ENCODE assay signal across 6 cellular contexts in genomic region chr17:75876190-75876937, GRCh38. TPM values are rescaled to one million over a fixed set of nuclear protein-coding genes. Genes with fewer than 3 reads are reported as not detected.
A peak's percentile ranks its signal among the peaks of the same experiment; 100 is the strongest.
DNase-seq lines count a peak whose midpoint lies in the region; ATAC-seq and TF ChIP-seq lines count a peak whose summit lies in the region.

No MANE protein-coding gene starts in this region.

- H3K4me1 ChIP-seq in HUES48 (ENCODE audit: control insufficient read depth, insufficient read depth, low read length) (peaks cover 11% of the 10 kb centered on the region; the same call in 1 of the 2 replicates), heart right ventricle (peaks cover 33 to 65% (median 55%) of the 10 kb centered on the region in 9 donors)

- peak in 2 of 9 donors; percentile 19 to 24 for TF ChIP-seq CTCF in heart right ventricle (IDR thresholded peaks at IDR 0.05)

- H3K9me3 ChIP-seq in HUES48 (ENCODE audit: control insufficient read depth, insufficient read depth, low read length) (no peaks in the 10 kb centered on the region), heart right ventricle (no peaks in the 10 kb centered on the region)

- ATAC-seq in heart right ventricle, result peak in 6 of 8 donors; percentile 0 to 12 (median 5)

- intact Hi-C loops in heart right ventricle (cut with DNase I), result loop anchor here in 5 of 10 donors (2.0 to 10.0 kb wide), 5 partner anchors 92 to 102 kb away; partner anchors contain the start of gene UNK (in 2 of the 5)

- CTCF ChIA-PET in HEK293T (lab: Yijun Ruan, JAX), result interaction anchor here (1.0 to 1.7 kb wide), 2 partner anchors 15 to 204 kb away, joined by 3 to 6 read pairs; no protein-coding TSS in a partner anchor

- POLR2A ChIA-PET in HEK293T (lab: Yijun Ruan, JAX), result interaction anchor here (1.0 to 4.4 kb wide), 3 partner anchors 20 to 92 kb away, joined by 3 to 26 read pairs (median 8); partner anchors contain the start of genes TRIM65, UNK and WBP2

- 22 to 28% methylated on average over 26 of the region's 26 CpGs for WGBS in heart right ventricle, 2 donors

- H3K4me3 ChIP-seq in HUES48 (ENCODE audit: low read depth, low read length), result peak overlapping the region; percentile 73; the same call in 1 of the 2 replicates
- H3K4me3 ChIP-seq in heart right ventricle, result peak overlapping the region; percentile 58 to 87 (median 72)

- H3K9ac ChIP-seq in HUES48 (ENCODE audit: low read depth, low read length), result no peak overlapping the region

- peaks cover 29% of the 10 kb centered on the region for H3K27me3 ChIP-seq in HUES48 (ENCODE audit: control insufficient read depth, insufficient read depth, low read length)
- H3K27me3 ChIP-seq in heart right ventricle, result peaks cover 0 to 18% (median 0%) of the 10 kb centered on the region in 7 donors

- H3K36me3 ChIP-seq in HUES48 (ENCODE audit: control insufficient read depth, insufficient read depth, low read length), result no peaks in the 10 kb centered on the region
- H3K36me3 ChIP-seq in heart right ventricle, result peaks cover 0 to 30% (median 10%) of the 10 kb centered on the region in 9 donors

- H3K27ac ChIP-seq in HUES48 (ENCODE audit: low read depth, low read length) (peak overlapping the region; percentile 68), heart right ventricle (peak overlapping the region; percentile 77 to 100 (median 96))

- peak; percentile 62 to 64 for DNase-seq in activated CD8-positive, alpha-beta memory T cell treated with anti-CD3 and anti-CD28 coated beads for 1 hour (ENCODE audit: extremely low read depth in 1 of 2, low read depth in 1 of 2)
- DNase-seq in heart right ventricle (no peak), HEK293T (ENCODE audit: extremely low spot score) (no peak), GF-D8 (lab: John Stamatoyannopoulos, UW) (no peak)
- peak; percentile 47 for DNase-seq in stimulated activated CD8-positive, alpha-beta memory T cell treated with anti-CD3 and anti-CD28 coated beads, Interleukin-4, amount 100 ng/mL, for 24 hours (ENCODE audit: low read depth)

TF ChIP-seq in HEK293T, 16 proteins besides CTCF, POLR2A, EP300 and RAD21:
- TF ChIP-seq L3MBTL2 (conservative IDR thresholded peaks at IDR 0.05) (no peak), SP1 (IDR thresholded peaks at IDR 0.05) (no peak), BHLHE40 (IDR thresholded peaks at IDR 0.05; ENCODE audit: borderline replicate concordance) (no peak), HDGF (IDR thresholded peaks at IDR 0.05; ENCODE audit: borderline replicate concordance) (no peak), CTBP1 (IDR thresholded peaks at IDR 0.05; ENCODE audit: borderline replicate concordance) (no peak), NFRKB (IDR thresholded peaks at IDR 0.05) (no peak), FOXA1 (IDR thresholded peaks at IDR 0.05) (no peak), FOXM1 (IDR thresholded peaks at IDR 0.05; ENCODE audit: borderline replicate concordance) (no peak), TARDBP (IDR thresholded peaks at IDR 0.05) (no peak), ELF4 (IDR thresholded peaks at IDR 0.05) (no peak), ZNF384 (IDR thresholded peaks at IDR 0.05) (no peak)

RNA-seq across cellular contexts. Expression of gene TRIM47, which starts 2.0 kb away (rescaled TPM):
- total RNA-seq in heart right ventricle, result 10 to 100 TPM in 9 of 10 donors, 1 to 10 TPM in 1; 9.3 to 53.1 (median 21.5) TPM
- 10 to 100 TPM; 22.4 to 48.7 TPM for polyA plus RNA-seq in heart right ventricle

RNA-seq across cellular contexts. Expression of gene TRIM65, which starts 20.4 kb away (rescaled TPM):
- total RNA-seq in heart right ventricle, result 10 to 100 TPM in 1 of 10 donors, 1 to 10 TPM in 9; 5.1 to 12.7 (median 8.9) TPM
- polyA plus RNA-seq in heart right ventricle, result 10 to 100 TPM in 1 of 2 donors, 1 to 10 TPM in 1; 5.6 to 16.7 TPM

RNA-seq across cellular contexts. Expression of gene WBP2, which starts 21.2 kb away (rescaled TPM):
- total RNA-seq in heart right ventricle, result 100 to 1,000 TPM; 130 to 210 (median 173) TPM
- 100 to 1,000 TPM; 155 to 205 TPM for polyA plus RNA-seq in heart right ventricle

RNA-seq across cellular contexts. Expression of gene MRPL38, which starts 28.3 kb away (rescaled TPM):
- total RNA-seq in heart right ventricle, result 100 to 1,000 TPM in 4 of 10 donors, 10 to 100 TPM in 6; 89.6 to 144 (median 96.5) TPM
- polyA plus RNA-seq in heart right ventricle, result 100 to 1,000 TPM in 1 of 2 donors, 10 to 100 TPM in 1; 86.0 to 160 TPM

RNA-seq across cellular contexts. Expression of gene UNC13D, which starts 32.2 kb away (rescaled TPM):
- total RNA-seq in heart right ventricle, result 10 to 100 TPM in 3 of 10 donors, 1 to 10 TPM in 7; 5.5 to 20.7 (median 8.5) TPM
- polyA plus RNA-seq in heart right ventricle, result 10 to 100 TPM in 1 of 2 donors, 1 to 10 TPM in 1; 3.0 to 12.6 TPM

Comparison
In these comparisons a context has a peak if more than half of its experiments do, and no peak if none do; other contexts are left out.
1. DNase-seq: peak in activated CD8-positive, alpha-beta memory T cell treated with anti-CD3 and anti-CD28 coated beads for 1 hour (2 of 2) and stimulated activated CD8-positive, alpha-beta memory T cell treated with anti-CD3 and anti-CD28 coated beads, Interleukin-4, amount 100 ng/mL, for 24 hours (single experiment); none in heart right ventricle (0 of 2), HEK293T (single experiment) and GF-D8 (single experiment).